19 cellular contexts compared by ENCODE assay signal in the genomic region with DNA sequence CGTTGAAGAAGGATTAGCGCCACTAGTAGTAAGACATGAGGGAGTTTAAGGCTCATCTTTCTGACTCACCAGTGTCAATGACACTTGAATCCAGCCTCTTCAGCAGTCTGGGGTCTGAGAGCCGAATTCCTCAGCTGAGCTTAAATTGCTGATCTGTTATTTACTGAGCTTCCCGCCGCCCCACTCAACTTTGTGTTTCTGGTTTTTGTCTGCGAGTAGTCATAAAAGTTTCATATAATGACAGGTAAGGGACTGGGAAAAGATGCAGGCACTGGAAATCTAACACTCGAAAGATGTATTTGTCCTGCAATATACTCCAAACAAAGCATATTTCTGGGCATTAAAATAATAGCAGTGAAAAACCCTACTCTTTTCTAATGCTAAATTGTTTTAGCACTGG. TPM values are rescaled to one million over a fixed set of nuclear protein-coding genes. Genes with fewer than 3 reads are reported as not detected.
"Had no signal": no experiment of that assay in that cellular context is flagged by ENCODE, and none has a peak within 500 bp of the region (broad histone marks: within the 10 kb centered on the region; RNA-seq: fewer than 3 reads in every experiment).

No MANE protein-coding gene starts in this region.

- H3K4me1 ChIP-seq: left lung, suprapubic skin, upper lobe of left lung had no signal

- H3K4me1 Mint-ChIP-seq: brain, nephron progenitor cell had no signal

- H3K36me3 Mint-ChIP-seq: activated naive CD4-positive, alpha-beta T cell treated with anti-CD3 and anti-CD28 coated beads, Interleukin-2, amount 50 U/mL, for 72 hours; brain had no signal

- H3K36me3 ChIP-seq: left lung, sigmoid colon, suprapubic skin, upper lobe of left lung had no signal

- H3K27me3 ChIP-seq: left lung, sigmoid colon, suprapubic skin, upper lobe of left lung had no signal

- H3K9me3 Mint-ChIP-seq: activated naive CD4-positive, alpha-beta T cell treated with anti-CD3 and anti-CD28 coated beads, Interleukin-2, amount 50 U/mL, for 72 hours had no signal

- H3K9me3 ChIP-seq: left lung, sigmoid colon, suprapubic skin, upper lobe of left lung had no signal

- H3K4me3 Mint-ChIP-seq: brain, endodermal cell, nephron progenitor cell had no signal

- FAIRE-seq: islet of Langerhans had no signal

- DNase-seq: activated effector memory CD4-positive, alpha-beta T cell treated with Interleukin-2 at 50 U/mL for 16 hours; activated T-cell treated with anti-CD3 and anti-CD28 coated beads, Interleukin-2, amount 50 U/mL, for 1 hour; amniotic stem cell; dermis blood vessel endothelial cell; endodermal cell; erythroblast; glutamatergic neuron; left lung; nephron progenitor cell; sigmoid colon; stimulated activated CD4-positive, alpha-beta T cell treated with anti-CD3 and anti-CD28 coated beads, Interleukin-2, amount 100 ng/mL, for 48 hours; stimulated activated naive CD4-positive, alpha-beta T cell treated with Interleukin-2 at 50 U/mL for 16 hours; upper lobe of left lung had no signal

- ATAC-seq: activated CD4-positive, CD25-positive, alpha-beta regulatory T cell treated with anti-CD3 and anti-CD28 coated beads, Interleukin-2, amount 50 U/mL, for 24 hours; activated naive CD4-positive, alpha-beta T cell treated with anti-CD3 and anti-CD28 coated beads, Interleukin-2, amount 50 U/mL, for 72 hours; left lung had no signal

- H3K27ac ChIP-seq: left lung, sigmoid colon, suprapubic skin, upper lobe of left lung had no signal

- H3K4me3 ChIP-seq: left lung, sigmoid colon, suprapubic skin, upper lobe of left lung had no signal

- H3K27ac Mint-ChIP-seq: activated naive CD4-positive, alpha-beta T cell treated with anti-CD3 and anti-CD28 coated beads, Interleukin-2, amount 50 U/mL, for 72 hours; brain; endodermal cell; nephron progenitor cell had no signal

RNA-seq across cellular contexts. Expression of a gene that starts 51.2 kb away (rescaled TPM):
- total RNA-seq: activated naive CD4-positive, alpha-beta T cell treated with anti-CD3 and anti-CD28 coated beads, Interleukin-2, amount 50 U/mL, for 72 hours; T-helper 2 cell treated with Interferon-gamma antibody and Interleukin-4, amounts not matched to agents 100 ng/mL and 5 ng/mL, for 36 hours had no signal
